5 cellular contexts compared by ENCODE assay signal in genomic region chr5:142208244-142208643, GRCh38.
DNase-seq lines count a peak whose midpoint lies in the region; ATAC-seq, FAIRE-seq and TF ChIP-seq lines count a peak whose summit lies in the region.
"Not testable (repeated sequence)": the region's sequence is repeated elsewhere in the genome, so short reads cannot be mapped to it uniquely, and the experiment has no call there.

No MANE protein-coding gene starts in this region.

- not testable (repeated sequence) for TF ChIP-seq POLR2A in H1 (IDR thresholded peaks at IDR 0.05; ENCODE audit: control extremely low read depth in 1 of 2, low read depth in 2 of 2, low read length in 2 of 2); HepG2 (IDR thresholded peaks at IDR 0.05; ENCODE audit: insufficient read depth in 1 of 2, low read depth in 2 of 2, low read length in 2 of 2)

- H3K18ac ChIP-seq in H9 (ENCODE audit: insufficient read length, low read depth, low read length), result not testable (repeated sequence)
- H3K18ac ChIP-seq in H1 (ENCODE audit: extremely low read depth, low read length), result peak overlapping the region; percentile 55; the same call in 1 of the 2 replicates

- not testable (repeated sequence) for H3K4me1 ChIP-seq in H9 (ENCODE audit: insufficient read depth, low read length); HUES64 (ENCODE audit: insufficient read depth, low read length); H1 (replicated peaks in 1 of 4; ENCODE audit: control insufficient read depth in 3 of 4, insufficient read depth in 4 of 4, low read length in 3 of 4); HepG2 (ENCODE audit: insufficient read depth, low read length)

- FAIRE-seq in H1 (lab: Jason Lieb, UNC); HepG2 (lab: Jason Lieb, UNC): not testable (repeated sequence)

- POLR2A ChIA-PET in WTC11 (lab: Charles Lee), result interaction anchor here (1.0 kb wide), 1 partner anchor 51 kb away, joined by 3 read pairs; no protein-coding TSS in a partner anchor
- POLR2A ChIA-PET in H1 (lab: Charles Lee; ENCODE audit: partially characterized antibody); HepG2 (lab: Yijun Ruan, JAX): not testable (repeated sequence)

- 0 out of 5 replicates have a peak overlapping the region, but pooled peaks of 1 of the 2 experiments have one; percentile 32 for H3K4me3 Mint-ChIP-seq in H9
- peak overlapping the region; percentile 31; the same call in 1 of the 2 replicates for H3K4me3 Mint-ChIP-seq in WTC11

- not testable (repeated sequence) for H2AK5ac ChIP-seq in H9 (ENCODE audit: insufficient read length, low read length); H1 (ENCODE audit: low read depth, low read length)

- not testable (repeated sequence) for H3K4me2 ChIP-seq in H9 (ENCODE audit: insufficient read depth, insufficient read length, low read length); HepG2 (ENCODE audit: low read depth, low read length)
- H3K4me2 ChIP-seq in H1 (ENCODE audit: insufficient read depth in 1 of 2, low read depth in 2 of 2, low read length in 2 of 2), result 0 out of 4 replicates have a peak overlapping the region, but pooled peaks of 1 of the 2 experiments have one; percentile 5

- H3K56ac ChIP-seq in H9 (ENCODE audit: insufficient read length, low read depth, low read length); H1 (replicated peaks; ENCODE audit: insufficient read length, low read depth, low read length): not testable (repeated sequence)

- H2BK5ac ChIP-seq in H9 (ENCODE audit: insufficient read length, low read length), result not testable (repeated sequence)
- H2BK5ac ChIP-seq in H1 (ENCODE audit: low read depth, low read length), result peak overlapping the region; percentile 81; the same call in 1 of the 2 replicates

- H4K20me1 ChIP-seq in H9 (ENCODE audit: control insufficient read depth, insufficient read depth, insufficient read length); H1 (replicated peaks in 1 of 2; ENCODE audit: control insufficient read depth in 1 of 2, insufficient read depth in 2 of 2, low read length in 2 of 2); HepG2 (ENCODE audit: insufficient read depth, low read length): not testable (repeated sequence)

- not testable (repeated sequence) for H3K79me1 ChIP-seq in H9 (ENCODE audit: insufficient read depth, low read depth, low read length, poor library complexity, severe bottlenecking); H1 (ENCODE audit: low read depth, low read length)

- H3K4me3 ChIP-seq in HUES64 (ENCODE audit: low read length); H1 (ENCODE audit: extremely low read depth in 1 of 4, insufficient read depth in 2 of 4, low read depth in 3 of 4, low read length in 4 of 4); HepG2 (replicated peaks in 1 of 3; ENCODE audit: insufficient read depth in 1 of 3, low read depth in 2 of 3, low read length in 3 of 3): not testable (repeated sequence)

- H3K79me2 ChIP-seq in H9 (ENCODE audit: insufficient read depth, low read length); H1 (ENCODE audit: control insufficient read depth in 1 of 2, insufficient read depth in 2 of 2, low read length in 2 of 2); HepG2 (ENCODE audit: insufficient read depth, low read length): not testable (repeated sequence)

- not testable (repeated sequence) for H3K9ac ChIP-seq in H9 (ENCODE audit: extremely low read depth, insufficient read length, low read length); HUES64 (ENCODE audit: low read depth, low read length); H1 (replicated peaks in 1 of 4; ENCODE audit: extremely low read depth in 1 of 4, low read depth in 3 of 4, low read length in 3 of 4); HepG2 (ENCODE audit: insufficient read depth, low read depth, low read length)

- not testable (repeated sequence) for BruUV-seq in HepG2 (replicated peaks; lab: Mats Ljungman, UMichigan)

- not testable (repeated sequence) for H2AFZ ChIP-seq in H9 (ENCODE audit: low read length); H1 (ENCODE audit: low read length); HepG2 (ENCODE audit: low read length)

- not testable (repeated sequence) for H4K5ac ChIP-seq in H9 (ENCODE audit: insufficient read length, low read depth, low read length); H1 (ENCODE audit: insufficient read length, low read depth, low read length)

- not testable (repeated sequence) for H3K9me3 Mint-ChIP-seq in H9, WTC11

- H2BK12ac ChIP-seq in H9 (ENCODE audit: insufficient read length, low read depth, low read length); H1 (ENCODE audit: low read depth, low read length): not testable (repeated sequence)

- not testable (repeated sequence) for TF ChIP-seq EP300 in H1 (IDR thresholded peaks at IDR 0.05; ENCODE audit: borderline replicate concordance in 1 of 2, low read depth in 2 of 2, low read length in 2 of 2); HepG2 (IDR thresholded peaks at IDR 0.05; ENCODE audit: low read depth in 2 of 2, low read length in 2 of 2); HepG2 (CRISPR knock-in tag; IDR thresholded peaks at IDR 0.05; ENCODE audit: borderline replicate concordance)

- H2BK15ac ChIP-seq in H9 (ENCODE audit: low read depth, low read length); H1 (ENCODE audit: low read length): not testable (repeated sequence)

- not testable (repeated sequence) for H3K27me3 Mint-ChIP-seq in H9 (ENCODE audit: low read depth); WTC11 (ENCODE audit: low read depth)

- not testable (repeated sequence) for H3K23ac ChIP-seq in H9 (ENCODE audit: insufficient read length, low read depth, low read length); H1 (ENCODE audit: insufficient read length)

- H3K4me1 Mint-ChIP-seq in H9 (peaks cover 39 to 42% of the 10 kb centered on the region in 2 experiments), WTC11 (peaks cover 41% of the 10 kb centered on the region)

- H2BK20ac ChIP-seq in H9 (ENCODE audit: low read depth, low read length, poor library complexity, severe bottlenecking); H1 (ENCODE audit: low read length): not testable (repeated sequence)

- H3T11ph ChIP-seq in H9 (ENCODE audit: low read length), result not testable (repeated sequence)

- not testable (repeated sequence) for ATAC-seq in WTC11, HepG2

- H3K36me3 ChIP-seq in HUES64 (ENCODE audit: insufficient read depth, low read length); H1 (ENCODE audit: control insufficient read depth in 2 of 4, insufficient read depth in 4 of 4, low read length in 3 of 4); HepG2 (replicated peaks in 1 of 2; ENCODE audit: control insufficient read depth in 1 of 2, insufficient read depth in 2 of 2, low read length in 2 of 2): not testable (repeated sequence)

- H4K8ac ChIP-seq in H9 (replicated peaks; ENCODE audit: insufficient read length, low read depth, low read length); H1 (ENCODE audit: extremely low read depth, insufficient read depth, low read length): not testable (repeated sequence)

- CTCF ChIA-PET in WTC11 (lab: Charles Lee) (interaction anchor here (1.9 kb wide), 1 partner anchor 25 kb away, joined by 6 read pairs; no protein-coding TSS in a partner anchor), H1 (lab: Charles Lee; ENCODE audit: partially characterized antibody) (interaction anchor here (1.0 to 1.7 kb wide), 5 partner anchors 11 to 402 kb away, joined by 3 to 5 read pairs (median 4); no protein-coding TSS in a partner anchor)
- CTCF ChIA-PET in HepG2 (lab: Yijun Ruan, JAX; ENCODE audit: low intra/inter-chr PET ratio, low total read pairs), result not testable (repeated sequence)

- H3K23me2 ChIP-seq in H9 (ENCODE audit: insufficient read length, low read depth, low read length, poor library complexity, severe bottlenecking); H1 (ENCODE audit: low read depth, low read length): not testable (repeated sequence)

- H3K27ac ChIP-seq in H9 (ENCODE audit: insufficient read length, low read depth, low read length); H1 (ENCODE audit: low read depth, low read length); HepG2 (ENCODE audit: extremely low read length, insufficient read depth, low read length): not testable (repeated sequence)
- H3K27ac ChIP-seq in HUES64 (ENCODE audit: low read depth, low read length), result peak overlapping the region; percentile 78; the same call in 1 of the 2 replicates

- WGBS in H9 (ENCODE audit: extremely low coverage, insufficient read length, low lambda C conversion rate), result no CpG with 5 or more reads among the region's 7 CpGs
- 88% methylated on average over 6 of the region's 7 CpGs for WGBS in HUES64
- WGBS in H1 (ENCODE audit: extremely low coverage in 1 of 2, insufficient coverage in 1 of 2, insufficient read length in 1 of 2, insufficient replicate concordance in 2 of 2, low coverage in 1 of 2, low lambda C conversion rate in 2 of 2, missing lambda C conversion rate in 1 of 2), 2 experiments, result 87% methylated on average over 7 of the region's 7 CpGs; no CpG with 5 or more reads in 1 of the 2 experiments
- 21% methylated on average over 7 of the region's 7 CpGs for WGBS in HepG2 (ENCODE audit: low lambda C conversion rate)

- not testable (repeated sequence) for H2BK120ac ChIP-seq in H9 (ENCODE audit: low read depth, low read length, poor library complexity, severe bottlenecking); H1 (replicated peaks; ENCODE audit: low read depth, low read length)

- not testable (repeated sequence) for H3K36me3 Mint-ChIP-seq in H9 (ENCODE audit: insufficient read depth in 1 of 3, low read depth in 3 of 3); WTC11

- not testable (repeated sequence) for H3K4ac ChIP-seq in H9 (ENCODE audit: low read depth, low read length); H1 (replicated peaks; ENCODE audit: insufficient read length, low read depth, low read length)

- H3K27me3 ChIP-seq in H9 (ENCODE audit: insufficient read depth, low read length); HUES64 (ENCODE audit: insufficient read depth, low read length); H1 (replicated peaks in 1 of 4; ENCODE audit: control insufficient read depth in 3 of 4, extremely low read depth in 1 of 4, insufficient read depth in 3 of 4, low read length in 3 of 4): not testable (repeated sequence)
- H3K27me3 ChIP-seq in HepG2 (ENCODE audit: control insufficient read depth in 1 of 2, insufficient read depth in 2 of 2, low read length in 2 of 2), result peaks cover 5 to 37% of the 10 kb centered on the region in 2 experiments

- intact Hi-C loops in HepG2 (cut with micrococcal nuclease; ENCODE audit: unreplicated experiment), result not testable (repeated sequence)

- TF ChIP-seq RAD21 in H1 (IDR thresholded peaks at IDR 0.05 in 1 of 2, conservative IDR thresholded peaks at IDR 0.05 in 1 of 2; ENCODE audit: low read depth in 2 of 2, low read length in 2 of 2); HepG2 (CRISPR knock-in tag; IDR thresholded peaks at IDR 0.05): not testable (repeated sequence)

- H3K14ac ChIP-seq in H9 (ENCODE audit: insufficient read depth, low read length); H1 (ENCODE audit: insufficient read length): not testable (repeated sequence)

- DNase-seq in H9; WTC11 (ENCODE audit: low spot score); H1 (ENCODE audit: low read depth in 1 of 2, low spot score in 2 of 2); HepG2 (ENCODE audit: low spot score): not testable (repeated sequence)

- peak overlapping the region; percentile 73 to 97 (median 84) for H3K27ac Mint-ChIP-seq in H9
- H3K27ac Mint-ChIP-seq in WTC11, result peak overlapping the region; percentile 83

- TF ChIP-seq CTCF in H9 (conservative IDR thresholded peaks at IDR 0.05); WTC11 (IDR thresholded peaks at IDR 0.05); H1 (IDR thresholded peaks at IDR 0.05; ENCODE audit: control extremely low read depth in 1 of 3, insufficient read depth in 1 of 3, low read depth in 1 of 3, low read length in 3 of 3); HepG2 (CRISPR knock-in tag; IDR thresholded peaks at IDR 0.05): not testable (repeated sequence)

- in situ Hi-C loops in HepG2 (cut with HindIII; ENCODE audit: extremely low pct_ligation_motif_present, low pct_unique_long_range_greater_than_20kb), result not testable (repeated sequence)

- H3K9me3 ChIP-seq in H9 (ENCODE audit: control insufficient read depth, low read depth, low read length); HUES64 (ENCODE audit: insufficient read depth, low read depth, low read length); H1 (ENCODE audit: insufficient read depth in 2 of 2, low read depth in 1 of 2, low read length in 1 of 2); HepG2 (ENCODE audit: low read length): not testable (repeated sequence)

- H4K91ac ChIP-seq in H9 (ENCODE audit: insufficient read length, low read depth, low read length); H1 (replicated peaks; ENCODE audit: insufficient read length, low read length): not testable (repeated sequence)
